ENCODE assay signal across 9 cellular contexts in the genomic region with DNA sequence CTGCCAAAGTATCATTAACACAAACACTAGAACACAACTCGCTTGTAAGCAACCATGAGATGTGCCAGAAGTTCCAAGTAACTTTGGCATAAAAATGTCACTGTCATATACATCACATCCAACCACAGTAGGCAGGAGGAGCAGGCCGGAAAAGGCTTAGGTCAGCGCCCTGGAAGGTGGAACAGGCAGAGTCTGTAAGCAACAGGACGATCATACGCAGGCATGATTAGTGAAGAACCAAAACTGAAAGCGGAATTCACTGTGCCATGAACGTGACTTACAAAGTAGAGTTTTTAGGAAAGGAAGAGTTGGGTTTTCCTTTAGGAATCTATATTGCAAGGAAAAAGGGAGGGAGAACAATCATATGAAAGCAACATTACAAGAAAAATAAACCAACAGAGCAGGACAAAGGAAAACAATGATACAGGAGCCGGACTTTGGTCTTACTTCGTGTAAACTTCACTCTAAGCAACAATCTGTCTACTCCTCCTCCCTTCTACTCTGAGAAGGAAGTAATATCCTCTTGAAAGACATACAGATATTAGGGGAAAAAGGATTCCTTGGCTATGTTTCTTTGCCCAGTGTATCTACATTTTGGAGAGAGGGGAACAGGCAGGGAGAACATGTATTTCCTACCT. TPM values are rescaled to one million over a fixed set of nuclear protein-coding genes. Genes with fewer than 3 reads are reported as not detected.
A peak's percentile ranks its signal among the peaks of the same experiment; 100 is the strongest.
DNase-seq lines count a peak whose midpoint lies in the region; ATAC-seq and TF ChIP-seq lines count a peak whose summit lies in the region.
"Had no signal": no experiment of that assay in that cellular context is flagged by ENCODE, and none has a peak within 500 bp of the region (broad histone marks: within the 10 kb centered on the region; RNA-seq: fewer than 3 reads in every experiment).

No MANE protein-coding gene starts in this region.

- no peak overlapping the region for H3K4me3 ChIP-seq in body of pancreas

- H3K27me3 ChIP-seq in body of pancreas: no peaks in the 10 kb centered on the region

- intact Hi-C loops in body of pancreas (cut with DNase I): no loop called here

- H3K27ac ChIP-seq in body of pancreas: peak overlapping the region in 2 of 4 donors; percentile 48 to 53

- TF ChIP-seq CTCF in body of pancreas (IDR thresholded peaks at IDR 0.05): no peak

- peak overlapping the region in 2 of 4 donors; percentile 44 to 86 for H3K4me3 Mint-ChIP-seq in IgD-negative memory B cell
- peak overlapping the region; percentile 41 for H3K4me3 Mint-ChIP-seq in stimulated activated effector memory CD8-positive, alpha-beta T cell treated with anti-CD3 and anti-CD28 coated beads, Interleukin-12 subunit alpha, Interleukin-12 subunit beta, amount 100 ng/mL, for 72 hours

- peak; percentile 71 for ATAC-seq in body of pancreas
- ATAC-seq in stimulated activated effector memory CD8-positive, alpha-beta T cell treated with anti-CD3 and anti-CD28 coated beads, Interleukin-12 subunit alpha, Interleukin-12 subunit beta, amount 100 ng/mL, for 72 hours: peak; percentile 61
- no peak for ATAC-seq in GM18907 (IDR thresholded peaks at IDR 0.05; ENCODE audit: unreplicated experiment)

- H3K27ac Mint-ChIP-seq in IgD-negative memory B cell: peak overlapping the region; percentile 13 to 90 (median 79)
- H3K27ac Mint-ChIP-seq in stimulated activated effector memory CD8-positive, alpha-beta T cell treated with anti-CD3 and anti-CD28 coated beads, Interleukin-12 subunit alpha, Interleukin-12 subunit beta, amount 100 ng/mL, for 72 hours: peak overlapping the region; percentile 70

- no peak for TF ChIP-seq POLR2A in body of pancreas (IDR thresholded peaks at IDR 0.05)

- peaks cover 18% of the 10 kb centered on the region for H3K4me1 ChIP-seq in body of pancreas

- no peaks in the 10 kb centered on the region for H3K9me3 Mint-ChIP-seq in IgD-negative memory B cell
- H3K9me3 Mint-ChIP-seq in stimulated activated effector memory CD8-positive, alpha-beta T cell treated with anti-CD3 and anti-CD28 coated beads, Interleukin-12 subunit alpha, Interleukin-12 subunit beta, amount 100 ng/mL, for 72 hours: no peaks in the 10 kb centered on the region

- DNase-seq in body of pancreas (peak in 3 of 4 donors; percentile 36 to 51 (median 39)), kidney tubule cell (ENCODE audit: low spot score) (peak; percentile 66), HUDEP-2 (lab: John Stamatoyannopoulos, UW; ENCODE audit: unreplicated experiment in 76 of 76) (no peak), activated gamma-delta T cell (lab: John Stamatoyannopoulos, UW) (no peak), SKM-1 (lab: John Stamatoyannopoulos, UW; ENCODE audit: unreplicated experiment) (no peak)
- no peak for DNase-seq in stimulated activated effector memory CD8-positive, alpha-beta T cell treated with anti-CD3 and anti-CD28 coated beads, Interleukin-12 subunit alpha, Interleukin-12 subunit beta, amount 100 ng/mL, for 72 hours (ENCODE audit: low spot score in 2 of 2)
- DNase-seq: NCI-H1092 had no signal

- peaks cover 14 to 25% (median 17%) of the 10 kb centered on the region in 3 donors for H3K4me1 Mint-ChIP-seq in IgD-negative memory B cell
- H3K4me1 Mint-ChIP-seq in stimulated activated effector memory CD8-positive, alpha-beta T cell treated with anti-CD3 and anti-CD28 coated beads, Interleukin-12 subunit alpha, Interleukin-12 subunit beta, amount 100 ng/mL, for 72 hours: peaks cover 36% of the 10 kb centered on the region

- no peaks in the 10 kb centered on the region for H3K27me3 Mint-ChIP-seq in IgD-negative memory B cell

- peaks cover 0 to 12% of the 10 kb centered on the region in 2 donors for H3K36me3 ChIP-seq in body of pancreas (replicated peaks in 1 of 2; ENCODE audit: insufficient read depth in 1 of 2, low read depth in 2 of 2)

- H3K9me3 ChIP-seq in body of pancreas: no peaks in the 10 kb centered on the region

- peaks cover 2% of the 10 kb centered on the region for H3K36me3 Mint-ChIP-seq in IgD-negative memory B cell
- peaks cover 100% of the 10 kb centered on the region for H3K36me3 Mint-ChIP-seq in stimulated activated effector memory CD8-positive, alpha-beta T cell treated with anti-CD3 and anti-CD28 coated beads, Interleukin-12 subunit alpha, Interleukin-12 subunit beta, amount 100 ng/mL, for 72 hours

- WGBS in body of pancreas, 2 donors: 36 to 44% methylated on average over 9 of the region's 9 CpGs

RNA-seq across cellular contexts. Expression of a gene that starts 52.2 kb away (rescaled TPM):
- 54.4 TPM for polyA plus RNA-seq in IgD-negative memory B cell
- 100 to 1,000 TPM; 301 to 378 TPM for total RNA-seq in body of pancreas

Comparison
In these comparisons a context has a peak if more than half of its experiments do, and no peak if none do; other contexts are left out.
1. DNase-seq: peak in body of pancreas (3 of 4) and kidney tubule cell (single experiment); none in stimulated activated effector memory CD8-positive, alpha-beta T cell treated with anti-CD3 and anti-CD28 coated beads, Interleukin-12 subunit alpha, Interleukin-12 subunit beta, amount 100 ng/mL, for 72 hours (0 of 2), HUDEP-2 (0 of 76), activated gamma-delta T cell (single experiment) and SKM-1 (single experiment).